Comparison of ENCODE assay signal across 20 cellular contexts in genomic region chr1:213277036-213277435, GRCh38.
"Had no signal": no experiment of that assay in that cellular context is flagged by ENCODE, and none has a peak within 500 bp of the region (broad histone marks: within the 10 kb centered on the region; RNA-seq: fewer than 3 reads in every experiment).

No MANE protein-coding gene starts in this region.

- H3K4me1 ChIP-seq: left lung, tibial artery, vagina had no signal

- H3K4me1 Mint-ChIP-seq: activated naive CD4-positive, alpha-beta T cell treated with anti-CD3 and anti-CD28 coated beads, Interleukin-2, amount 50 U/mL, for 24 hours; central memory CD8-positive, alpha-beta T cell; stimulated activated effector memory CD8-positive, alpha-beta T cell treated with anti-CD3 and anti-CD28 coated beads, Interleukin-12 subunit alpha, Interleukin-12 subunit beta, amount 100 ng/mL, for 72 hours; T-helper 17 cell had no signal

- H3K27ac ChIP-seq: left lung, ovary, tibial artery, vagina had no signal

- H3K4me3 ChIP-seq: left lung, ovary, tibial artery, vagina had no signal

- ATAC-seq: effector memory CD8-positive, alpha-beta T cell; left lung; stimulated activated effector memory CD8-positive, alpha-beta T cell treated with anti-CD3 and anti-CD28 coated beads, Interleukin-12 subunit alpha, Interleukin-12 subunit beta, amount 100 ng/mL, for 72 hours; T-helper 17 cell had no signal

- H3K27me3 ChIP-seq: left lung, ovary, tibial artery, vagina had no signal

- H3K27me3 Mint-ChIP-seq: activated B cell treated with CpG ODN at 0.5 μM for 24 hours; activated CD4-positive, alpha-beta T cell treated with anti-CD3 and anti-CD28 coated beads, Interleukin-2, amount 10 ng/mL, durations not matched to agents 7 days and 5 days; activated naive CD4-positive, alpha-beta T cell treated with anti-CD3 and anti-CD28 coated beads, Interleukin-2, amount 50 U/mL, for 24 hours; brain; central memory CD8-positive, alpha-beta T cell; effector memory CD8-positive, alpha-beta T cell; T-helper 17 cell had no signal

- H3K36me3 ChIP-seq: ovary had no signal

- H3K9me3 ChIP-seq: left lung, ovary, tibial artery, vagina had no signal

- DNase-seq: activated B cell treated with CpG ODN at 0.5 μM for 24 hours; activated CD4-positive, alpha-beta T cell treated with anti-CD3 and anti-CD28 coated beads, Interleukin-2, amount 10 ng/mL, durations not matched to agents 7 days and 5 days; amygdala; cortex of kidney; effector memory CD8-positive, alpha-beta T cell; islet precursor cell; left lung; mesendoderm; ovary; retina; small intestine; T-helper 17 cell; tibial artery had no signal

- H3K36me3 Mint-ChIP-seq: stimulated activated effector memory CD8-positive, alpha-beta T cell treated with anti-CD3 and anti-CD28 coated beads, Interleukin-12 subunit alpha, Interleukin-12 subunit beta, amount 100 ng/mL, for 72 hours had no signal

- H3K27ac Mint-ChIP-seq: activated B cell treated with CpG ODN at 0.5 μM for 24 hours; activated CD4-positive, alpha-beta T cell treated with anti-CD3 and anti-CD28 coated beads, Interleukin-2, amount 10 ng/mL, durations not matched to agents 7 days and 5 days; activated naive CD4-positive, alpha-beta T cell treated with anti-CD3 and anti-CD28 coated beads, Interleukin-2, amount 50 U/mL, for 24 hours; activated T-helper 2 cell treated with anti-CD3 and anti-CD28 coated beads, Interferon-gamma antibody, Interleukin-2, Interleukin-4, amounts not matched to agents 10 μg/mL and 5 μg/mL and 100 μg/mL, durations not matched to agents 14 hours and 24 hours and 36 hours; brain; effector memory CD8-positive, alpha-beta T cell; stimulated activated effector memory CD8-positive, alpha-beta T cell treated with anti-CD3 and anti-CD28 coated beads, Interleukin-12 subunit alpha, Interleukin-12 subunit beta, amount 100 ng/mL, for 72 hours; T-helper 17 cell had no signal

- H3K9me3 Mint-ChIP-seq: activated B cell treated with CpG ODN at 0.5 μM for 24 hours; activated CD4-positive, alpha-beta T cell treated with anti-CD3 and anti-CD28 coated beads, Interleukin-2, amount 10 ng/mL, durations not matched to agents 7 days and 5 days; activated naive CD4-positive, alpha-beta T cell treated with anti-CD3 and anti-CD28 coated beads, Interleukin-2, amount 50 U/mL, for 24 hours; activated T-helper 2 cell treated with anti-CD3 and anti-CD28 coated beads, Interferon-gamma antibody, Interleukin-2, Interleukin-4, amounts not matched to agents 10 μg/mL and 5 μg/mL and 100 μg/mL, durations not matched to agents 14 hours and 24 hours and 36 hours; brain; central memory CD8-positive, alpha-beta T cell; effector memory CD8-positive, alpha-beta T cell; neural crest cell; stimulated activated effector memory CD8-positive, alpha-beta T cell treated with anti-CD3 and anti-CD28 coated beads, Interleukin-12 subunit alpha, Interleukin-12 subunit beta, amount 100 ng/mL, for 72 hours had no signal

- H3K4me3 Mint-ChIP-seq: activated B cell treated with CpG ODN at 0.5 μM for 24 hours; activated CD4-positive, alpha-beta T cell treated with anti-CD3 and anti-CD28 coated beads, Interleukin-2, amount 10 ng/mL, durations not matched to agents 7 days and 5 days; activated naive CD4-positive, alpha-beta T cell treated with anti-CD3 and anti-CD28 coated beads, Interleukin-2, amount 50 U/mL, for 24 hours; brain; central memory CD8-positive, alpha-beta T cell; effector memory CD8-positive, alpha-beta T cell; neural crest cell; stimulated activated effector memory CD8-positive, alpha-beta T cell treated with anti-CD3 and anti-CD28 coated beads, Interleukin-12 subunit alpha, Interleukin-12 subunit beta, amount 100 ng/mL, for 72 hours; T-helper 17 cell had no signal
